18 cellular contexts compared by ENCODE assay signal in genomic region chr2:241084856-241085444, GRCh38.
"Had no signal": no experiment of that assay in that cellular context is flagged by ENCODE, and none has a peak within 500 bp of the region (broad histone marks: within the 10 kb centered on the region; RNA-seq: fewer than 3 reads in every experiment).

No MANE protein-coding gene starts in this region.

- H3K36me3 ChIP-seq: colonic mucosa had no signal

- H3K9me3 ChIP-seq: colonic mucosa, esophagus squamous epithelium, gastroesophageal sphincter, mucosa of descending colon, neutrophil, psoas muscle, testis, tibial nerve had no signal

- DNase-seq: colonic mucosa; dermis blood vessel endothelial cell; esophagus squamous epithelium; foreskin fibroblast; glutamatergic neuron; islet precursor cell; mucosa of descending colon; naive thymus-derived CD8-positive, alpha-beta T cell; psoas muscle; retina; stimulated activated CD4-positive, alpha-beta T cell treated with anti-CD3 and anti-CD28 coated beads, Interleukin-2, amount 100 ng/mL, for 24 hours had no signal

- H3K4me1 ChIP-seq: psoas muscle had no signal

- ATAC-seq: gastroesophageal sphincter; left lobe of liver; mucosa of descending colon; naive thymus-derived CD8-positive, alpha-beta T cell; psoas muscle; sciatic nerve; stimulated activated naive CD8-positive, alpha-beta T cell treated with anti-CD3 and anti-CD28 coated beads, Interleukin-15, Interleukin-2, amounts not matched to agents 100 U/mL and 50 U/mL, for 24 hours had no signal

- H3K27me3 ChIP-seq: colonic mucosa, esophagus squamous epithelium, gastroesophageal sphincter, neutrophil, testis, tibial nerve had no signal

- H3K27me3 Mint-ChIP-seq: naive thymus-derived CD8-positive, alpha-beta T cell had no signal

- H3K4me3 ChIP-seq: colonic mucosa, esophagus squamous epithelium, gastroesophageal sphincter, mucosa of descending colon, psoas muscle, testis, tibial nerve had no signal

- H3K27ac ChIP-seq: colonic mucosa, esophagus squamous epithelium, gastroesophageal sphincter, neutrophil, psoas muscle, testis, tibial nerve had no signal
